Comparison of ENCODE assay signal across 21 cellular contexts in genomic region chr10:5576154-5576748, GRCh38. TPM values are rescaled to one million over a fixed set of nuclear protein-coding genes. Genes with fewer than 3 reads are reported as not detected.
A peak's percentile ranks its signal among the peaks of the same experiment; 100 is the strongest.
DNase-seq lines count a peak whose midpoint lies in the region; ATAC-seq and TF ChIP-seq lines count a peak whose summit lies in the region.
"Had no signal": no experiment of that assay in that cellular context is flagged by ENCODE, and none has a peak within 500 bp of the region (broad histone marks: within the 10 kb centered on the region; RNA-seq: fewer than 3 reads in every experiment).

No MANE protein-coding gene starts in this region.

- H3K27ac ChIP-seq in mammary epithelial cell (ENCODE audit: insufficient read depth, low read depth, low read length) (no peak overlapping the region), breast epithelium (peak overlapping the region in 1 of 2 donors; percentile 17)
- H3K27ac ChIP-seq: C4-2B, HL-60, parathyroid adenoma, upper lobe of left lung had no signal

- no peak for DNase-seq in mammary epithelial cell
- DNase-seq in breast epithelium (ENCODE audit: low spot score in 2 of 2): no peak
- no peak for DNase-seq in neural crest cell (ENCODE audit: low read depth, low spot score)
- no peak for DNase-seq in NCI-H1436 treated with DMSO at 0.1 percent for 48 hours (lab: John Stamatoyannopoulos, UW)
- DNase-seq in BE2C: no peak
- DNase-seq: activated CD4-positive, alpha-beta T cell treated with anti-CD3 and anti-CD28 coated beads for 4 hours; activated CD8-positive, alpha-beta memory T cell treated with anti-CD3 and anti-CD28 coated beads, Interleukin-2, amount 10 ng/mL, durations not matched to agents 7 days and 5 days; gastrocnemius medialis; naive B cell; stimulated activated CD4-positive, alpha-beta T cell treated with anti-CD3 and anti-CD28 coated beads, Interleukin-2, amount 100 ng/mL, for 24 hours; stomach had no signal

- 100% methylated on average over 2 of the region's 4 CpGs for WGBS in mammary epithelial cell (ENCODE audit: low coverage, missing lambda C conversion rate)

- no peak overlapping the region for H3K4me3 ChIP-seq in mammary epithelial cell (replicated peaks in 1 of 3; ENCODE audit: insufficient read depth in 1 of 3, low read depth in 2 of 3, low read length in 3 of 3)
- no peak overlapping the region for H3K4me3 ChIP-seq in breast epithelium
- no peak overlapping the region for H3K4me3 ChIP-seq in BE2C (ENCODE audit: low read depth, low read length)
- H3K4me3 ChIP-seq: gastrocnemius medialis, stomach, upper lobe of left lung had no signal

- H3K4me3 Mint-ChIP-seq in brain (peak overlapping the region in 1 of 5 experiments; percentile 29), neural crest cell (no peak overlapping the region)
- H3K4me3 Mint-ChIP-seq: activated CD8-positive, alpha-beta memory T cell treated with anti-CD3 and anti-CD28 coated beads, Interleukin-2, amount 10 ng/mL, durations not matched to agents 7 days and 5 days; memory B cell had no signal

- no peak overlapping the region for H3K4me2 ChIP-seq in mammary epithelial cell (ENCODE audit: insufficient read depth, low read depth, low read length)

- peaks cover 32% of the 10 kb centered on the region for H3K4me1 Mint-ChIP-seq in brain
- H3K4me1 Mint-ChIP-seq in neural crest cell: peaks cover 20% of the 10 kb centered on the region
- H3K4me1 Mint-ChIP-seq: activated CD8-positive, alpha-beta memory T cell treated with anti-CD3 and anti-CD28 coated beads, Interleukin-2, amount 10 ng/mL, durations not matched to agents 7 days and 5 days had no signal

- peaks cover 3 to 11% (median 7%) of the 10 kb centered on the region in 5 experiments for H3K9me3 Mint-ChIP-seq in brain
- no peaks in the 10 kb centered on the region for H3K9me3 Mint-ChIP-seq in neural crest cell
- H3K9me3 Mint-ChIP-seq: memory B cell had no signal

- peak overlapping the region in 4 of 5 experiments; percentile 10 to 78 (median 51) for H3K27ac Mint-ChIP-seq in brain
- H3K27ac Mint-ChIP-seq in neural crest cell (ENCODE audit: unreplicated experiment): peak overlapping the region; percentile 72
- H3K27ac Mint-ChIP-seq: activated CD8-positive, alpha-beta memory T cell treated with anti-CD3 and anti-CD28 coated beads, Interleukin-2, amount 10 ng/mL, durations not matched to agents 7 days and 5 days; memory B cell; naive B cell had no signal

- CTCF ChIA-PET in mammary epithelial cell (lab: Charles Lee; ENCODE audit: low non-redundant PET): interaction anchor here (0.6 kb wide), 1 partner anchor 12 kb away, joined by 3 read pairs; no protein-coding TSS in a partner anchor

- peak overlapping the region; percentile 49 for H2AFZ ChIP-seq in mammary epithelial cell (ENCODE audit: low read depth, low read length)
- H2AFZ ChIP-seq: parathyroid adenoma had no signal

- H3K27me3 ChIP-seq in mammary epithelial cell (ENCODE audit: insufficient read depth, low read length) (no peaks in the 10 kb centered on the region), breast epithelium (no peaks in the 10 kb centered on the region), BE2C (no peaks in the 10 kb centered on the region)
- H3K27me3 ChIP-seq: gastrocnemius medialis, stomach, upper lobe of left lung had no signal

- intact Hi-C loops in mammary epithelial cell (cut with micrococcal nuclease) (no loop called here), breast epithelium (cut with DNase I; ENCODE audit: low total_unique reads) (no loop called here)

- BruUV-seq in mammary epithelial cell (replicated peaks; lab: Mats Ljungman, UMichigan): no TSS peak

- H3K79me2 ChIP-seq in mammary epithelial cell (ENCODE audit: insufficient read depth, low read length): no peaks in the 10 kb centered on the region
- H3K79me2 ChIP-seq: parathyroid adenoma had no signal

- H3K27me3 Mint-ChIP-seq in brain (peaks cover 3% of the 10 kb centered on the region), neural crest cell (ENCODE audit: low read depth) (no peaks in the 10 kb centered on the region)

- no peak for TF ChIP-seq CTCF in mammary epithelial cell (conservative IDR thresholded peaks at IDR 0.05 in 1 of 2, IDR thresholded peaks at IDR 0.05 in 1 of 2; ENCODE audit: extremely low read depth in 1 of 2, insufficient read depth in 1 of 2, low read depth in 1 of 2, low read length in 2 of 2)
- no peak for TF ChIP-seq CTCF in breast epithelium (IDR thresholded peaks at IDR 0.05)
- no peak for TF ChIP-seq CTCF in brain (conservative IDR thresholded peaks at IDR 0.05)
- TF ChIP-seq CTCF in neural crest cell (conservative IDR thresholded peaks at IDR 0.05): no peak
- no peak for TF ChIP-seq CTCF in BE2C (IDR thresholded peaks at IDR 0.05; ENCODE audit: low read depth, low read length)

- dilution Hi-C loops in mammary epithelial cell (cut with HindIII; ENCODE audit: low sequenced_read_pairs): loop anchor here (25.0 kb wide), 1 partner anchor 889 kb away; no protein-coding TSS in a partner anchor

- H3K9me3 ChIP-seq in mammary epithelial cell (replicated peaks; ENCODE audit: insufficient read depth, low read length): no peaks in the 10 kb centered on the region
- peaks cover 3 to 5% of the 10 kb centered on the region in 2 donors for H3K9me3 ChIP-seq in breast epithelium
- no peaks in the 10 kb centered on the region for H3K9me3 ChIP-seq in BE2C
- H3K9me3 ChIP-seq: stomach, upper lobe of left lung had no signal

- H3K4me1 ChIP-seq in mammary epithelial cell (ENCODE audit: insufficient read depth, low read length): peaks cover 32% of the 10 kb centered on the region
- H3K4me1 ChIP-seq in breast epithelium: peaks cover 0 to 3% of the 10 kb centered on the region in 2 donors
- peaks cover 6% of the 10 kb centered on the region; the same call in 1 of the 2 replicates for H3K4me1 ChIP-seq in BE2C
- H3K4me1 ChIP-seq: parathyroid adenoma, upper lobe of left lung had no signal

- peaks cover 5% of the 10 kb centered on the region for H3K36me3 Mint-ChIP-seq in brain
- H3K36me3 Mint-ChIP-seq in neural crest cell (ENCODE audit: low read depth): no peaks in the 10 kb centered on the region
- H3K36me3 Mint-ChIP-seq: activated CD8-positive, alpha-beta memory T cell treated with anti-CD3 and anti-CD28 coated beads, Interleukin-2, amount 10 ng/mL, durations not matched to agents 7 days and 5 days; memory B cell; naive B cell had no signal

- TF ChIP-seq POLR2A in breast epithelium (IDR thresholded peaks at IDR 0.05): no peak

- no peaks in the 10 kb centered on the region for H3K36me3 ChIP-seq in mammary epithelial cell (ENCODE audit: insufficient read depth, low read length)
- H3K36me3 ChIP-seq in breast epithelium: no peaks in the 10 kb centered on the region
- no peaks in the 10 kb centered on the region for H3K36me3 ChIP-seq in BE2C
- H3K36me3 ChIP-seq: gastrocnemius medialis, stomach, upper lobe of left lung had no signal

- in situ Hi-C loops in mammary epithelial cell (cut with MboI; ENCODE audit: low sequenced_read_pairs in 2 of 2): no loop called here

- H3K9ac ChIP-seq in mammary epithelial cell (ENCODE audit: insufficient read depth, low read length): no peak overlapping the region
- H3K9ac ChIP-seq: parathyroid adenoma had no signal

- no peak for ATAC-seq in HG03460 (IDR thresholded peaks at IDR 0.05; ENCODE audit: unreplicated experiment)
- no peak for ATAC-seq in HG03469 (IDR thresholded peaks at IDR 0.05; ENCODE audit: unreplicated experiment)
- ATAC-seq: gastrocnemius medialis had no signal

- no peaks in the 10 kb centered on the region for H4K20me1 ChIP-seq in mammary epithelial cell (ENCODE audit: insufficient read depth, low read length)

RNA-seq across cellular contexts. Expression of gene CALML3, which starts 51.5 kb away (rescaled TPM):
- total RNA-seq in mammary epithelial cell (100 to 1,000 TPM; 173 to 704 TPM), breast epithelium (10 to 100 TPM in 1 of 3 donors, 1 to 10 TPM in 1, not detected in 1; 3.6 to 13.5 TPM), neural crest cell (not detected in 2 replicates)
- polyA plus RNA-seq in mammary epithelial cell (42.3 TPM), brain (ENCODE audit: insufficient read depth, low read depth, low replicate concordance) (11.9 TPM)
- polyA minus RNA-seq in mammary epithelial cell: 6.0 TPM
- not detected for polyA plus RNA-seq in BE2C (2012; ENCODE audit: insufficient read depth, insufficient read length, low read depth)
- total RNA-seq: activated CD8-positive, alpha-beta memory T cell treated with anti-CD3 and anti-CD28 coated beads, Interleukin-2, amount 10 ng/mL, durations not matched to agents 7 days and 5 days; gastrocnemius medialis; M059J; skeletal muscle tissue; stomach; upper lobe of left lung had no signal

Comparison
In these comparisons a context has a peak if more than half of its experiments do, and no peak if none do; other contexts are left out.
1. RNA of gene CALML3, which starts 51.5 kb away (total RNA-seq): 173 to 704 TPM in mammary epithelial cell; 3.6 to 13.5 TPM in breast epithelium and not detected in neural crest cell; every median in the first group is over 10 times any median in the second.